ENCODE assay signal across 1 cellular context in the genomic region with DNA sequence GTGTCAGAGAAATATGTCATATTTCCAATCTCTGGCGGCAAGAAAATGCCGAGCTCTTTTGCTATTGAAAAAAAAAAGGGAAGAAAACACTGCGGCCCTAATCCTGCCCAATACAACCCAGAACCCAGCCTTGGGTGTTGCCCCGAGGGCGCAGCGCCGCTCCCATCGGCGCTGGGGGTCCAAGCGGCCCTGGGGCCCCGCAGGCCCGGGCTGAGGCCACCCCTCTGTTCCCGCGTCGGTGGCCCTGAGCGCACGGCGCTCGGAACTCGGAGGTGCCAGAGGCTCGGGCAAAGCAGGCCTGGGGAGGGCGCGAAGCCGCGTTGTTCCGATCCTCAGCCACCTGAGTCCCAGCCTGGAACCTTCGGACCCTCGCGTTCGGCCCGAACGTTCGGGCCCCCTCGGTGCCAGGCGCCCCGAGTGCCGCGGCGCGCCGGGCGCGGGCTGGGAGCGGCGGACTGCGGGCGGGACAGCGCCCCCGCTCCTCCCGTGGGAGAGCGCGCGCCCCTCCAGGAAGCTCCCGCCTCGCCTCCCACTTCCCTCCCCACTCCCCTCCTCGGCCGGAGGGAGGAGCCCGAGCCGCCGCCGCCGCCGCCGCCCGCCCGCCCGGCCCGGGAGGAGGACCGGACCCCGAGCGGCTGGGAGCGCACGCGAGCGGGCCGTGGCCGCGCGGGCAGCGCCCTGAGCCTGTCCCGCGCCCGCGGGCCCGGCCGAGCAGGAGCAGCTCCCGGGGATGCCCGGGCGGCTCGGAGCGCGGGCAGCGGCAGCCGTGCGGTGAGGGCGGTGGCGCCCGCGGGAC.
TF ChIP-seq lines count a peak whose summit lies in the region.

A gene (plus strand): TSS at position 594 of the 796 bp plus-strand sequence. CDS start 18,160 bp downstream, outside the sequence.

TF ChIP-seq in HepG2, 621 proteins besides CTCF, POLR2A, EP300 and RAD21 (continued from another document and continues in another):
- TF ChIP-seq, protein P1, sequence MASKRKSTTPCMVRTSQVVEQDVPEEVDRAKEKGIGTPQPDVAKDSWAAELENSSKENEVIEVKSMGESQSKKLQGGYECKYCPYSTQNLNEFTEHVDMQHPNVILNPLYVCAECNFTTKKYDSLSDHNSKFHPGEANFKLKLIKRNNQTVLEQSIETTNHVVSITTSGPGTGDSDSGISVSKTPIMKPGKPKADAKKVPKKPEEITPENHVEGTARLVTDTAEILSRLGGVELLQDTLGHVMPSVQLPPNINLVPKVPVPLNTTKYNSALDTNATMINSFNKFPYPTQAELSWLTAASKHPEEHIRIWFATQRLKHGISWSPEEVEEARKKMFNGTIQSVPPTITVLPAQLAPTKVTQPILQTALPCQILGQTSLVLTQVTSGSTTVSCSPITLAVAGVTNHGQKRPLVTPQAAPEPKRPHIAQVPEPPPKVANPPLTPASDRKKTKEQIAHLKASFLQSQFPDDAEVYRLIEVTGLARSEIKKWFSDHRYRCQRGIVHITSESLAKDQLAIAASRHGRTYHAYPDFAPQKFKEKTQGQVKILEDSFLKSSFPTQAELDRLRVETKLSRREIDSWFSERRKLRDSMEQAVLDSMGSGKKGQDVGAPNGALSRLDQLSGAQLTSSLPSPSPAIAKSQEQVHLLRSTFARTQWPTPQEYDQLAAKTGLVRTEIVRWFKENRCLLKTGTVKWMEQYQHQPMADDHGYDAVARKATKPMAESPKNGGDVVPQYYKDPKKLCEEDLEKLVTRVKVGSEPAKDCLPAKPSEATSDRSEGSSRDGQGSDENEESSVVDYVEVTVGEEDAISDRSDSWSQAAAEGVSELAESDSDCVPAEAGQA (IDR thresholded peaks at IDR 0.05; ENCODE audit: low read depth), result no peak
- TF ChIP-seq, protein P1 (CRISPR knock-in tag; IDR thresholded peaks at IDR 0.05; ENCODE audit: borderline replicate concordance), result 0 out of 2 replicates have a peak, but pooled peaks have one; percentile 48
- TF ChIP-seq ZNF446 (CRISPR knock-in tag; IDR thresholded peaks at IDR 0.05) (0 out of 2 replicates have a peak, but pooled peaks have one; percentile 75), IKZF4 (CRISPR knock-in tag; IDR thresholded peaks at IDR 0.05; ENCODE audit: borderline replicate concordance, low read depth, not compliant biosample characterization) (no peak), ZNF10 (CRISPR knock-in tag; IDR thresholded peaks at IDR 0.05; ENCODE audit: borderline replicate concordance, low read depth) (no peak), SCMH1 (CRISPR knock-in tag; IDR thresholded peaks at IDR 0.05; ENCODE audit: borderline replicate concordance) (no peak), TMF1 (CRISPR knock-in tag; IDR thresholded peaks at IDR 0.05; ENCODE audit: low read depth) (peak; percentile 40; the same call in 1 of the 2 replicates), MED8 (CRISPR knock-in tag; IDR thresholded peaks at IDR 0.05; ENCODE audit: insufficient replicate concordance) (no peak), DNMT1 (CRISPR knock-in tag; IDR thresholded peaks at IDR 0.05) (no peak), ZBTB42 (CRISPR knock-in tag; IDR thresholded peaks at IDR 0.05) (no peak), ZNF780A (CRISPR knock-in tag; IDR thresholded peaks at IDR 0.05) (no peak), ZMYM3 (CRISPR knock-in tag; IDR thresholded peaks at IDR 0.05) (no peak), ZNF839 (CRISPR knock-in tag; IDR thresholded peaks at IDR 0.05; ENCODE audit: borderline replicate concordance) (no peak), SMC3 (IDR thresholded peaks at IDR 0.05; ENCODE audit: low read length) (no peak), YEATS2 (CRISPR knock-in tag; IDR thresholded peaks at IDR 0.05; ENCODE audit: borderline replicate concordance) (no peak), MZF1 (CRISPR knock-in tag; IDR thresholded peaks at IDR 0.05; ENCODE audit: borderline replicate concordance) (no peak), ZNF619 (CRISPR knock-in tag; IDR thresholded peaks at IDR 0.05) (no peak), SIX1 (CRISPR knock-in tag; IDR thresholded peaks at IDR 0.05; ENCODE audit: borderline replicate concordance) (no peak), ZNF546 (CRISPR knock-in tag; conservative IDR thresholded peaks at IDR 0.05) (no peak), ZEB1 (IDR thresholded peaks at IDR 0.05; ENCODE audit: insufficient replicate concordance, low read depth) (no peak), MED13 (CRISPR knock-in tag; IDR thresholded peaks at IDR 0.05) (no peak), EED (CRISPR knock-in tag; IDR thresholded peaks at IDR 0.05) (no peak), FOXO1 (CRISPR knock-in tag; IDR thresholded peaks at IDR 0.05) (no peak), PLRG1 (conservative IDR thresholded peaks at IDR 0.05) (no peak), MED1 (CRISPR knock-in tag; IDR thresholded peaks at IDR 0.05) (peak; percentile 10; the same call in 1 of the 2 replicates), ZNF563 (CRISPR knock-in tag; IDR thresholded peaks at IDR 0.05) (peak; percentile 51; the same call in 1 of the 2 replicates), ARNT2 (CRISPR knock-in tag; IDR thresholded peaks at IDR 0.05; ENCODE audit: low read depth) (peak; percentile 31; the same call in 1 of the 2 replicates)
- TF ChIP-seq, protein P2, sequence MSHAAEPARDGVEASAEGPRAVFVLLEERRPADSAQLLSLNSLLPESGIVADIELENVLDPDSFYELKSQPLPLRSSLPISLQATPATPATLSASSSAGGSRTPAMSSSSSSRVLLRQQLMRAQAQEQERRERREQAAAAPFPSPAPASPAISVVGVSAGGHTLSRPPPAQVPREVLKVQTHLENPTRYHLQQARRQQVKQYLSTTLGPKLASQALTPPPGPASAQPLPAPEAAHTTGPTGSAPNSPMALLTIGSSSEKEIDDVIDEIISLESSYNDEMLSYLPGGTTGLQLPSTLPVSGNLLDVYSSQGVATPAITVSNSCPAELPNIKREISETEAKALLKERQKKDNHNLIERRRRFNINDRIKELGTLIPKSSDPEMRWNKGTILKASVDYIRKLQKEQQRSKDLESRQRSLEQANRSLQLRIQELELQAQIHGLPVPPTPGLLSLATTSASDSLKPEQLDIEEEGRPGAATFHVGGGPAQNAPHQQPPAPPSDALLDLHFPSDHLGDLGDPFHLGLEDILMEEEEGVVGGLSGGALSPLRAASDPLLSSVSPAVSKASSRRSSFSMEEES (CRISPR knock-in tag; IDR thresholded peaks at IDR 0.05), result no peak
- TF ChIP-seq, protein P3, sequence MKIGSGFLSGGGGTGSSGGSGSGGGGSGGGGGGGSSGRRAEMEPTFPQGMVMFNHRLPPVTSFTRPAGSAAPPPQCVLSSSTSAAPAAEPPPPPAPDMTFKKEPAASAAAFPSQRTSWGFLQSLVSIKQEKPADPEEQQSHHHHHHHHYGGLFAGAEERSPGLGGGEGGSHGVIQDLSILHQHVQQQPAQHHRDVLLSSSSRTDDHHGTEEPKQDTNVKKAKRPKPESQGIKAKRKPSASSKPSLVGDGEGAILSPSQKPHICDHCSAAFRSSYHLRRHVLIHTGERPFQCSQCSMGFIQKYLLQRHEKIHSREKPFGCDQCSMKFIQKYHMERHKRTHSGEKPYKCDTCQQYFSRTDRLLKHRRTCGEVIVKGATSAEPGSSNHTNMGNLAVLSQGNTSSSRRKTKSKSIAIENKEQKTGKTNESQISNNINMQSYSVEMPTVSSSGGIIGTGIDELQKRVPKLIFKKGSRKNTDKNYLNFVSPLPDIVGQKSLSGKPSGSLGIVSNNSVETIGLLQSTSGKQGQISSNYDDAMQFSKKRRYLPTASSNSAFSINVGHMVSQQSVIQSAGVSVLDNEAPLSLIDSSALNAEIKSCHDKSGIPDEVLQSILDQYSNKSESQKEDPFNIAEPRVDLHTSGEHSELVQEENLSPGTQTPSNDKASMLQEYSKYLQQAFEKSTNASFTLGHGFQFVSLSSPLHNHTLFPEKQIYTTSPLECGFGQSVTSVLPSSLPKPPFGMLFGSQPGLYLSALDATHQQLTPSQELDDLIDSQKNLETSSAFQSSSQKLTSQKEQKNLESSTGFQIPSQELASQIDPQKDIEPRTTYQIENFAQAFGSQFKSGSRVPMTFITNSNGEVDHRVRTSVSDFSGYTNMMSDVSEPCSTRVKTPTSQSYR (CRISPR knock-in tag; IDR thresholded peaks at IDR 0.05; ENCODE audit: borderline replicate concordance), result no peak
- TF ChIP-seq, protein P4, sequence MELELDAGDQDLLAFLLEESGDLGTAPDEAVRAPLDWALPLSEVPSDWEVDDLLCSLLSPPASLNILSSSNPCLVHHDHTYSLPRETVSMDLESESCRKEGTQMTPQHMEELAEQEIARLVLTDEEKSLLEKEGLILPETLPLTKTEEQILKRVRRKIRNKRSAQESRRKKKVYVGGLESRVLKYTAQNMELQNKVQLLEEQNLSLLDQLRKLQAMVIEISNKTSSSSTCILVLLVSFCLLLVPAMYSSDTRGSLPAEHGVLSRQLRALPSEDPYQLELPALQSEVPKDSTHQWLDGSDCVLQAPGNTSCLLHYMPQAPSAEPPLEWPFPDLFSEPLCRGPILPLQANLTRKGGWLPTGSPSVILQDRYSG (CRISPR knock-in tag; IDR thresholded peaks at IDR 0.05), result no peak
- TF ChIP-seq, protein P5, sequence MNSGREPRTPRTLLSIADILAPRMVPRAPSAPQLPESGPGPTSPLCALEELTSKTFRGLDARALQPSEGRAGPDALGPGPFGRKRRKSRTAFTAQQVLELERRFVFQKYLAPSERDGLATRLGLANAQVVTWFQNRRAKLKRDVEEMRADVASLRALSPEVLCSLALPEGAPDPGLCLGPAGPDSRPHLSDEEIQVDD (CRISPR knock-in tag; IDR thresholded peaks at IDR 0.05; ENCODE audit: borderline replicate concordance), result no peak
- TF ChIP-seq, protein P6, sequence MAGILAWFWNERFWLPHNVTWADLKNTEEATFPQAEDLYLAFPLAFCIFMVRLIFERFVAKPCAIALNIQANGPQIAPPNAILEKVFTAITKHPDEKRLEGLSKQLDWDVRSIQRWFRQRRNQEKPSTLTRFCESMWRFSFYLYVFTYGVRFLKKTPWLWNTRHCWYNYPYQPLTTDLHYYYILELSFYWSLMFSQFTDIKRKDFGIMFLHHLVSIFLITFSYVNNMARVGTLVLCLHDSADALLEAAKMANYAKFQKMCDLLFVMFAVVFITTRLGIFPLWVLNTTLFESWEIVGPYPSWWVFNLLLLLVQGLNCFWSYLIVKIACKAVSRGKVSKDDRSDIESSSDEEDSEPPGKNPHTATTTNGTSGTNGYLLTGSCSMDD (CRISPR knock-in tag; IDR thresholded peaks at IDR 0.05), result no peak
- TF ChIP-seq, protein P7, sequence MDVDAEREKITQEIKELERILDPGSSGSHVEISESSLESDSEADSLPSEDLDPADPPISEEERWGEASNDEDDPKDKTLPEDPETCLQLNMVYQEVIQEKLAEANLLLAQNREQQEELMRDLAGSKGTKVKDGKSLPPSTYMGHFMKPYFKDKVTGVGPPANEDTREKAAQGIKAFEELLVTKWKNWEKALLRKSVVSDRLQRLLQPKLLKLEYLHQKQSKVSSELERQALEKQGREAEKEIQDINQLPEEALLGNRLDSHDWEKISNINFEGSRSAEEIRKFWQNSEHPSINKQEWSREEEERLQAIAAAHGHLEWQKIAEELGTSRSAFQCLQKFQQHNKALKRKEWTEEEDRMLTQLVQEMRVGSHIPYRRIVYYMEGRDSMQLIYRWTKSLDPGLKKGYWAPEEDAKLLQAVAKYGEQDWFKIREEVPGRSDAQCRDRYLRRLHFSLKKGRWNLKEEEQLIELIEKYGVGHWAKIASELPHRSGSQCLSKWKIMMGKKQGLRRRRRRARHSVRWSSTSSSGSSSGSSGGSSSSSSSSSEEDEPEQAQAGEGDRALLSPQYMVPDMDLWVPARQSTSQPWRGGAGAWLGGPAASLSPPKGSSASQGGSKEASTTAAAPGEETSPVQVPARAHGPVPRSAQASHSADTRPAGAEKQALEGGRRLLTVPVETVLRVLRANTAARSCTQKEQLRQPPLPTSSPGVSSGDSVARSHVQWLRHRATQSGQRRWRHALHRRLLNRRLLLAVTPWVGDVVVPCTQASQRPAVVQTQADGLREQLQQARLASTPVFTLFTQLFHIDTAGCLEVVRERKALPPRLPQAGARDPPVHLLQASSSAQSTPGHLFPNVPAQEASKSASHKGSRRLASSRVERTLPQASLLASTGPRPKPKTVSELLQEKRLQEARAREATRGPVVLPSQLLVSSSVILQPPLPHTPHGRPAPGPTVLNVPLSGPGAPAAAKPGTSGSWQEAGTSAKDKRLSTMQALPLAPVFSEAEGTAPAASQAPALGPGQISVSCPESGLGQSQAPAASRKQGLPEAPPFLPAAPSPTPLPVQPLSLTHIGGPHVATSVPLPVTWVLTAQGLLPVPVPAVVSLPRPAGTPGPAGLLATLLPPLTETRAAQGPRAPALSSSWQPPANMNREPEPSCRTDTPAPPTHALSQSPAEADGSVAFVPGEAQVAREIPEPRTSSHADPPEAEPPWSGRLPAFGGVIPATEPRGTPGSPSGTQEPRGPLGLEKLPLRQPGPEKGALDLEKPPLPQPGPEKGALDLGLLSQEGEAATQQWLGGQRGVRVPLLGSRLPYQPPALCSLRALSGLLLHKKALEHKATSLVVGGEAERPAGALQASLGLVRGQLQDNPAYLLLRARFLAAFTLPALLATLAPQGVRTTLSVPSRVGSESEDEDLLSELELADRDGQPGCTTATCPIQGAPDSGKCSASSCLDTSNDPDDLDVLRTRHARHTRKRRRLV (CRISPR knock-in tag; IDR thresholded peaks at IDR 0.05), result no peak
- TF ChIP-seq, protein P8, sequence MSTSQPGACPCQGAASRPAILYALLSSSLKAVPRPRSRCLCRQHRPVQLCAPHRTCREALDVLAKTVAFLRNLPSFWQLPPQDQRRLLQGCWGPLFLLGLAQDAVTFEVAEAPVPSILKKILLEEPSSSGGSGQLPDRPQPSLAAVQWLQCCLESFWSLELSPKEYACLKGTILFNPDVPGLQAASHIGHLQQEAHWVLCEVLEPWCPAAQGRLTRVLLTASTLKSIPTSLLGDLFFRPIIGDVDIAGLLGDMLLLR (CRISPR knock-in tag; IDR thresholded peaks at IDR 0.05), result no peak
- TF ChIP-seq, protein P9, sequence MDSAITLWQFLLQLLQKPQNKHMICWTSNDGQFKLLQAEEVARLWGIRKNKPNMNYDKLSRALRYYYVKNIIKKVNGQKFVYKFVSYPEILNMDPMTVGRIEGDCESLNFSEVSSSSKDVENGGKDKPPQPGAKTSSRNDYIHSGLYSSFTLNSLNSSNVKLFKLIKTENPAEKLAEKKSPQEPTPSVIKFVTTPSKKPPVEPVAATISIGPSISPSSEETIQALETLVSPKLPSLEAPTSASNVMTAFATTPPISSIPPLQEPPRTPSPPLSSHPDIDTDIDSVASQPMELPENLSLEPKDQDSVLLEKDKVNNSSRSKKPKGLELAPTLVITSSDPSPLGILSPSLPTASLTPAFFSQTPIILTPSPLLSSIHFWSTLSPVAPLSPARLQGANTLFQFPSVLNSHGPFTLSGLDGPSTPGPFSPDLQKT (CRISPR knock-in tag; IDR thresholded peaks at IDR 0.05; ENCODE audit: borderline replicate concordance), result no peak
